ENCODE assay signal across 15 cellular contexts in the genomic region with DNA sequence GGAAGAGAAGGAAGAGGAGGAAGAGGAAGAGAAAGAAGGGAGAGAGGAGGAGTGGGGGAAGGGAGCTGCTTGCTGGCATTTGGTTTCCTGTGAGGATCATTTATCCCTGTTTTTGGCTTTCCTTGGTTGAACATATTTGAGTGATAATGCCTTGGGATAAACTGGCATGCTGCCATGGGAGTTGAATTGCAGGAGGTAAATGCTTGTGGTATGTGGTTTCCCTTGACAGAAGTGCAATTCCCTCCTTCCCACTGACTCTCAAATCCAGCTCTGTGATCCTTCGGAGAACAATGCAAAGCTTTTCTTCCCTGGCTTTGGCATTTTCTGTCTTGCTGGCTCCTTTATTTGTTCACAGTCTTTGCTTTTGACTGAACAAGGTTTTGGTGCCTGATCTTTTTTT. TPM values are rescaled to one million over a fixed set of nuclear protein-coding genes. Genes with fewer than 3 reads are reported as not detected.
DNase-seq lines count a peak whose midpoint lies in the region; ATAC-seq and TF ChIP-seq lines count a peak whose summit lies in the region.
"Had no signal": no experiment of that assay in that cellular context is flagged by ENCODE, and none has a peak within 500 bp of the region (broad histone marks: within the 10 kb centered on the region; RNA-seq: fewer than 3 reads in every experiment).

No MANE protein-coding gene starts in this region.

- intact Hi-C loops in CD14-positive monocyte (cut with micrococcal nuclease), result no loop called here
- intact Hi-C loops in activated CD4-positive, alpha-beta T cell treated with anti-CD3 and anti-CD28 coated beads, Interleukin-2, amount 10 ng/mL, durations not matched to agents 24 days and 14 days (cut with micrococcal nuclease), result no loop called here

- peaks cover 0 to 3% (median 0%) of the 10 kb centered on the region in 7 donors for H3K9me3 Mint-ChIP-seq in CD14-positive monocyte
- peaks cover 4% of the 10 kb centered on the region for H3K9me3 Mint-ChIP-seq in activated CD4-positive, alpha-beta T cell treated with anti-CD3 and anti-CD28 coated beads, Interleukin-2, amount 10 ng/mL, durations not matched to agents 24 days and 14 days

- H3K36me3 Mint-ChIP-seq in CD14-positive monocyte, result no peaks in the 10 kb centered on the region
- H3K36me3 Mint-ChIP-seq in activated CD4-positive, alpha-beta T cell treated with anti-CD3 and anti-CD28 coated beads, Interleukin-2, amount 10 ng/mL, durations not matched to agents 24 days and 14 days (ENCODE audit: low read depth), result no peaks in the 10 kb centered on the region

- DNase-seq in Daoy (ENCODE audit: low read depth) (peak; percentile 88), NCI-H2029 (lab: John Stamatoyannopoulos, UW) (peak; percentile 8), astrocyte of the spinal cord (ENCODE audit: low read depth, low spot score) (peak; percentile 81), kidney glomerular epithelial cell (lab: John Stamatoyannopoulos, UW) (peak; percentile 79), GM13976 (ENCODE audit: low spot score) (no peak), CD14-positive monocyte (ENCODE audit: low spot score) (no peak)
- DNase-seq in activated CD4-positive, alpha-beta T cell treated with anti-CD3 and anti-CD28 coated beads, Interleukin-2, amount 10 ng/mL, durations not matched to agents 24 days and 14 days, result no peak
- DNase-seq: activated CD4-positive, alpha-beta T cell treated with anti-CD3 and anti-CD28 coated beads for 1 hour; activated effector memory CD4-positive, alpha-beta T cell treated with Interleukin-2 at 50 U/mL for 16 hours; GOT3; left cardiac atrium; NCI-H1694; ovary; transverse colon had no signal

- in situ Hi-C loops in astrocyte of the spinal cord (cut with HindIII; ENCODE audit: low sequenced_read_pairs), result no loop called here
- in situ Hi-C loops in GM13976 (cut with MboI; ENCODE audit: low sequenced_read_pairs, unreplicated experiment), result no loop called here

- no peak for ATAC-seq in HG03108 (IDR thresholded peaks at IDR 0.05; ENCODE audit: unreplicated experiment)
- ATAC-seq: left cardiac atrium had no signal

- H3K27ac Mint-ChIP-seq in CD14-positive monocyte, result no peak overlapping the region
- no peak overlapping the region for H3K27ac Mint-ChIP-seq in activated CD4-positive, alpha-beta T cell treated with anti-CD3 and anti-CD28 coated beads, Interleukin-2, amount 10 ng/mL, durations not matched to agents 24 days and 14 days

- H3K4me3 Mint-ChIP-seq in CD14-positive monocyte, result no peak overlapping the region
- no peak overlapping the region for H3K4me3 Mint-ChIP-seq in activated CD4-positive, alpha-beta T cell treated with anti-CD3 and anti-CD28 coated beads, Interleukin-2, amount 10 ng/mL, durations not matched to agents 24 days and 14 days

- no peak overlapping the region for H3K4me3 ChIP-seq in astrocyte of the spinal cord (ENCODE audit: low read depth, low read length)
- H3K4me3 ChIP-seq: ovary, transverse colon had no signal

- TF ChIP-seq CTCF in astrocyte of the spinal cord (IDR thresholded peaks at IDR 0.05; ENCODE audit: low read depth, low read length) (no peak), GM13976 (IDR thresholded peaks at IDR 0.05; ENCODE audit: borderline replicate concordance, control extremely low read depth, extremely low read depth, insufficient read depth, missing control alignments) (no peak), CD14-positive monocyte (IDR thresholded peaks at IDR 0.05) (no peak)

- peaks cover 13% of the 10 kb centered on the region for H3K4me1 Mint-ChIP-seq in CD14-positive monocyte
- peaks cover 4% of the 10 kb centered on the region for H3K4me1 Mint-ChIP-seq in activated CD4-positive, alpha-beta T cell treated with anti-CD3 and anti-CD28 coated beads, Interleukin-2, amount 10 ng/mL, durations not matched to agents 24 days and 14 days

- H3K27me3 Mint-ChIP-seq in CD14-positive monocyte (ENCODE audit: low read depth in 3 of 3), result peaks cover 0 to 4% (median 2%) of the 10 kb centered on the region in 3 donors
- no peaks in the 10 kb centered on the region for H3K27me3 Mint-ChIP-seq in activated CD4-positive, alpha-beta T cell treated with anti-CD3 and anti-CD28 coated beads, Interleukin-2, amount 10 ng/mL, durations not matched to agents 24 days and 14 days

RNA-seq across cellular contexts. Expression of a gene that starts 27.2 kb away (rescaled TPM):
- not detected in 2 replicates for total RNA-seq in Daoy (2014; rRNA removed; shearing (Covaris generic))
- not detected for polyA plus RNA-seq in CD14-positive monocyte
- not detected in 2 replicates for total RNA-seq in activated CD4-positive, alpha-beta T cell treated with anti-CD3 and anti-CD28 coated beads, Interleukin-2, amount 10 ng/mL, durations not matched to agents 24 days and 14 days
- total RNA-seq: left cardiac atrium, ovary, transverse colon had no signal
- polyA plus RNA-seq: ovary had no signal

RNA-seq across cellular contexts. Expression of a gene that starts 59.4 kb away (rescaled TPM):
- total RNA-seq in Daoy (2014; rRNA removed; shearing (Covaris generic)), result not detected in 2 replicates
- not detected for polyA plus RNA-seq in CD14-positive monocyte
- total RNA-seq in activated CD4-positive, alpha-beta T cell treated with anti-CD3 and anti-CD28 coated beads, Interleukin-2, amount 10 ng/mL, durations not matched to agents 24 days and 14 days, result not detected in 2 replicates
- total RNA-seq: left cardiac atrium, ovary, transverse colon had no signal
- polyA plus RNA-seq: ovary had no signal

Comparison
In these comparisons a context has a peak if more than half of its experiments do, and no peak if none do; other contexts are left out.
1. DNase-seq: peak in Daoy (single experiment), NCI-H2029 (single experiment), astrocyte of the spinal cord (single experiment) and kidney glomerular epithelial cell (single experiment); none in GM13976 (single experiment), CD14-positive monocyte (single experiment) and activated CD4-positive, alpha-beta T cell treated with anti-CD3 and anti-CD28 coated beads, Interleukin-2, amount 10 ng/mL, durations not matched to agents 24 days and 14 days (single experiment).